Comparison of ENCODE assay signal across 33 cellular contexts in genomic region chr5:39629946-39630345, GRCh38.
"Had no signal": no experiment of that assay in that cellular context is flagged by ENCODE, and none has a peak within 500 bp of the region (broad histone marks: within the 10 kb centered on the region; RNA-seq: fewer than 3 reads in every experiment).

No MANE protein-coding gene starts in this region.

- FAIRE-seq: astrocyte, TTC549 had no signal

- H3K9me3 ChIP-seq: adrenal gland, body of pancreas, breast epithelium had no signal

- H3K27me3 ChIP-seq: adrenal gland, body of pancreas, brain microvascular endothelial cell, breast epithelium had no signal

- H3K4me1 ChIP-seq: adrenal gland, breast epithelium had no signal

- H3K27ac ChIP-seq: adrenal gland, body of pancreas, brain microvascular endothelial cell, breast epithelium, VCaP had no signal

- DNase-seq: activated B cell treated with CpG ODN at 0.5 μM for 24 hours; activated CD4-positive, alpha-beta memory T cell treated with anti-CD3 and anti-CD28 coated beads for 36 hours; activated CD4-positive, alpha-beta T cell treated with anti-CD3 and anti-CD28 coated beads for 4 hours; activated CD4-positive, alpha-beta T cell treated with anti-CD3 and anti-CD28 coated beads, Interleukin-2, amount 10 ng/mL, durations not matched to agents 24 days and 14 days; activated CD4-positive, alpha-beta T cell treated with anti-CD3 and anti-CD28 coated beads, Interleukin-2, amount 50 U/mL, for 1 hour; activated CD4-positive, alpha-beta T cell treated with anti-CD3 and anti-CD28 coated beads, Interleukin-2, amount 50 U/mL, for 4 hours; activated CD4-positive, CD25-positive, alpha-beta regulatory T cell treated with anti-CD3 and anti-CD28 coated beads, Interleukin-2, amount 50 U/mL, for 72 hours; activated CD8-positive, alpha-beta memory T cell treated with anti-CD3 and anti-CD28 coated beads, Interleukin-2, amount 50 U/mL, for 4 hours; activated CD8-positive, alpha-beta T cell treated with anti-CD3 and anti-CD28 coated beads for 36 hours; activated effector memory CD4-positive, alpha-beta T cell treated with anti-CD3 and anti-CD28 coated beads, Interleukin-2, amount 50 U/mL, for 16 hours; activated gamma-delta T cell treated with Interleukin-2 at 50 U/mL for 16 hours; activated naive CD4-positive, alpha-beta T cell; activated naive CD4-positive, alpha-beta T cell treated with anti-CD3 and anti-CD28 coated beads for 36 hours; activated naive CD4-positive, alpha-beta T cell treated with anti-CD3 and anti-CD28 coated beads, Interleukin-2, amount 50 U/mL, for 16 hours; activated naive CD8-positive, alpha-beta T cell treated with anti-CD3 and anti-CD28 coated beads for 36 hours; activated T-cell treated with anti-CD3 and anti-CD28 coated beads for 4 hours; activated T-cell treated with anti-CD3 and anti-CD28 coated beads, Interleukin-2, amount 50 U/mL, for 1 hour; activated T-cell treated with anti-CD3 and anti-CD28 coated beads, Interleukin-2, amount 50 U/mL, for 4 hours; activated T-cell treated with anti-CD3 and anti-CD28 coated beads, Interleukin-2, amount 50 U/mL, for 72 hours; adrenal gland; amniotic stem cell; aorta; body of pancreas; brain microvascular endothelial cell; caudate nucleus; cerebellar nuclear complex; T-helper 1 cell; T-helper 2 cell; T-helper 9 cell had no signal

- H3K4me3 ChIP-seq: adrenal gland, body of pancreas, breast epithelium had no signal

- H3K36me3 ChIP-seq: adrenal gland, brain microvascular endothelial cell, breast epithelium had no signal
